8 cellular contexts compared by ENCODE assay signal in genomic region chr19:4068058-4068966, GRCh38. TPM values are rescaled to one million over a fixed set of nuclear protein-coding genes. Genes with fewer than 3 reads are reported as not detected.
DNase-seq lines count a peak whose midpoint lies in the region; ATAC-seq and TF ChIP-seq lines count a peak whose summit lies in the region.

No MANE protein-coding gene starts in this region.

- H3K4me3 Mint-ChIP-seq in activated CD4-positive, alpha-beta T cell treated with anti-CD3 and anti-CD28 coated beads, Interleukin-2, amount 10 ng/mL, durations not matched to agents 7 days and 5 days, result peak overlapping the region; percentile 81
- H3K4me3 Mint-ChIP-seq in activated T-helper 2 cell treated with anti-CD3 and anti-CD28 coated beads, Interferon-gamma antibody, Interleukin-2, Interleukin-4, amounts not matched to agents 10 μg/mL and 5 μg/mL and 100 μg/mL, durations not matched to agents 14 hours and 24 hours and 36 hours (ENCODE audit: low read depth), result peak overlapping the region; percentile 80

- CTCF ChIA-PET in activated CD4-positive, alpha-beta T cell treated with anti-CD3 and anti-CD28 coated beads, Interleukin-2, amount 10 ng/mL, durations not matched to agents 7 days and 5 days (lab: Charles Lee), result interaction anchor here (0.6 to 0.7 kb wide), 2 partner anchors 10 to 39 kb away, joined by 3 to 5 read pairs; no protein-coding TSS in a partner anchor

- ATAC-seq in left lung, result no peak

- peak overlapping the region; percentile 93 for H3K27ac Mint-ChIP-seq in activated CD4-positive, alpha-beta T cell treated with anti-CD3 and anti-CD28 coated beads, Interleukin-2, amount 10 ng/mL, durations not matched to agents 7 days and 5 days
- H3K27ac Mint-ChIP-seq in activated T-helper 2 cell treated with anti-CD3 and anti-CD28 coated beads, Interferon-gamma antibody, Interleukin-2, Interleukin-4, amounts not matched to agents 10 μg/mL and 5 μg/mL and 100 μg/mL, durations not matched to agents 14 hours and 24 hours and 36 hours, result peak overlapping the region; percentile 72

- POLR2A ChIA-PET in activated CD4-positive, alpha-beta T cell treated with anti-CD3 and anti-CD28 coated beads, Interleukin-2, amount 10 ng/mL, durations not matched to agents 7 days and 5 days (lab: Charles Lee), result no interaction called here

- H3K9me3 ChIP-seq in left lung (no peaks in the 10 kb centered on the region), thymus (ENCODE audit: control insufficient read depth) (no peaks in the 10 kb centered on the region)

- H3K4me3 ChIP-seq in left lung, result peak overlapping the region; percentile 75 to 93
- H3K4me3 ChIP-seq in thymus (ENCODE audit: low read length), result peak overlapping the region; percentile 94

- no peaks in the 10 kb centered on the region for H3K27me3 Mint-ChIP-seq in activated CD4-positive, alpha-beta T cell treated with anti-CD3 and anti-CD28 coated beads, Interleukin-2, amount 10 ng/mL, durations not matched to agents 7 days and 5 days
- no peaks in the 10 kb centered on the region for H3K27me3 Mint-ChIP-seq in activated T-helper 2 cell treated with anti-CD3 and anti-CD28 coated beads, Interferon-gamma antibody, Interleukin-2, Interleukin-4, amounts not matched to agents 10 μg/mL and 5 μg/mL and 100 μg/mL, durations not matched to agents 14 hours and 24 hours and 36 hours (ENCODE audit: low read depth)

- H3K9me3 Mint-ChIP-seq in activated CD4-positive, alpha-beta T cell treated with anti-CD3 and anti-CD28 coated beads, Interleukin-2, amount 10 ng/mL, durations not matched to agents 7 days and 5 days, result no peaks in the 10 kb centered on the region
- no peaks in the 10 kb centered on the region for H3K9me3 Mint-ChIP-seq in activated T-helper 2 cell treated with anti-CD3 and anti-CD28 coated beads, Interferon-gamma antibody, Interleukin-2, Interleukin-4, amounts not matched to agents 10 μg/mL and 5 μg/mL and 100 μg/mL, durations not matched to agents 14 hours and 24 hours and 36 hours

- peaks cover 3% of the 10 kb centered on the region for H3K36me3 Mint-ChIP-seq in activated CD4-positive, alpha-beta T cell treated with anti-CD3 and anti-CD28 coated beads, Interleukin-2, amount 10 ng/mL, durations not matched to agents 7 days and 5 days (ENCODE audit: low read depth)
- H3K36me3 Mint-ChIP-seq in activated T-helper 2 cell treated with anti-CD3 and anti-CD28 coated beads, Interferon-gamma antibody, Interleukin-2, Interleukin-4, amounts not matched to agents 10 μg/mL and 5 μg/mL and 100 μg/mL, durations not matched to agents 14 hours and 24 hours and 36 hours (ENCODE audit: low read depth), result peaks cover 7% of the 10 kb centered on the region

- H3K4me1 Mint-ChIP-seq in activated CD4-positive, alpha-beta T cell treated with anti-CD3 and anti-CD28 coated beads, Interleukin-2, amount 10 ng/mL, durations not matched to agents 7 days and 5 days, result peaks cover 26% of the 10 kb centered on the region
- peaks cover 19% of the 10 kb centered on the region for H3K4me1 Mint-ChIP-seq in activated T-helper 2 cell treated with anti-CD3 and anti-CD28 coated beads, Interferon-gamma antibody, Interleukin-2, Interleukin-4, amounts not matched to agents 10 μg/mL and 5 μg/mL and 100 μg/mL, durations not matched to agents 14 hours and 24 hours and 36 hours (ENCODE audit: low read depth)

- H3K36me3 ChIP-seq in left lung (peaks cover 0 to 3% of the 10 kb centered on the region in 2 donors), thymus (ENCODE audit: control insufficient read depth, insufficient read depth) (peaks cover under 1% of the 10 kb centered on the region)

- peaks cover 3 to 38% of the 10 kb centered on the region in 2 donors for H3K4me1 ChIP-seq in left lung
- H3K4me1 ChIP-seq in thymus (ENCODE audit: control insufficient read depth, insufficient read depth, low read length), result peaks cover 20% of the 10 kb centered on the region

- no peak for TF ChIP-seq CTCF in left lung (IDR thresholded peaks at IDR 0.05)

- no peak for DNase-seq in activated CD4-positive, alpha-beta T cell treated with anti-CD3 and anti-CD28 coated beads, Interleukin-2, amount 10 ng/mL, durations not matched to agents 7 days and 5 days
- no peak for DNase-seq in activated CD4-positive, alpha-beta T cell treated with anti-CD3 and anti-CD28 coated beads, Interleukin-2, amount 50 U/mL, for 1 hour
- no peak for DNase-seq in activated T-helper 2 cell treated with anti-CD3 and anti-CD28 coated beads, Interferon-gamma antibody, Interleukin-2, Interleukin-4, amounts not matched to agents 10 μg/mL and 5 μg/mL and 100 μg/mL, durations not matched to agents 14 hours and 24 hours and 36 hours (ENCODE audit: low spot score)
- peak in 1 of 2 donors; percentile 60 for DNase-seq in left lung
- DNase-seq in SKM-1 treated with dmso at 0.1 percent for 144 hours (lab: John Stamatoyannopoulos, UW; ENCODE audit: unreplicated experiment), result no peak
- DNase-seq in ecto neural progenitor cell (ENCODE audit: low spot score), result no peak
- DNase-seq in DMS153 treated with DMSO at 0.1 percent for 48 hours (lab: John Stamatoyannopoulos, UW; ENCODE audit: unreplicated experiment), result no peak

- peak overlapping the region; percentile 95 to 96 for H3K27ac ChIP-seq in left lung
- H3K27ac ChIP-seq in thymus (ENCODE audit: low read depth), result peak overlapping the region; percentile 96

- H3K27me3 ChIP-seq in left lung, result no peaks in the 10 kb centered on the region
- no peaks in the 10 kb centered on the region for H3K27me3 ChIP-seq in thymus (ENCODE audit: control insufficient read depth, insufficient read depth)

- 34% methylated on average over 31 of the region's 31 CpGs for WGBS in thymus

- intact Hi-C loops in activated T-helper 2 cell treated with anti-CD3 and anti-CD28 coated beads, Interferon-gamma antibody, Interleukin-2, Interleukin-4, amounts not matched to agents 10 μg/mL and 5 μg/mL and 100 μg/mL, durations not matched to agents 14 hours and 24 hours and 36 hours (cut with micrococcal nuclease), result loop anchor here (5.0 kb wide), 3 partner anchors 54 to 179 kb away; partner anchors contain the start of genes MAP2K2, PIAS4 and YJU2
- intact Hi-C loops in left lung (cut with DNase I), result no loop called here

RNA-seq across cellular contexts. Expression of gene ZBTB7A, which starts 1.6 kb away (rescaled TPM):
- 10 to 100 TPM; 39.4 to 47.5 TPM for total RNA-seq in activated CD4-positive, alpha-beta T cell treated with anti-CD3 and anti-CD28 coated beads, Interleukin-2, amount 10 ng/mL, durations not matched to agents 7 days and 5 days
- total RNA-seq in activated T-helper 2 cell treated with anti-CD3 and anti-CD28 coated beads, Interferon-gamma antibody, Interleukin-2, Interleukin-4, amounts not matched to agents 10 μg/mL and 5 μg/mL and 100 μg/mL, durations not matched to agents 14 hours and 24 hours and 36 hours, result 39.9 and 41.2 TPM in 2 replicates
- 10 to 100 TPM; 38.8 to 49.5 TPM for total RNA-seq in left lung
- polyA plus RNA-seq in thymus, result 9.4 TPM

RNA-seq across cellular contexts. Expression of gene MAP2K2, which starts 55.6 kb away (rescaled TPM):
- 100 to 1,000 TPM; 175 to 202 TPM for total RNA-seq in activated CD4-positive, alpha-beta T cell treated with anti-CD3 and anti-CD28 coated beads, Interleukin-2, amount 10 ng/mL, durations not matched to agents 7 days and 5 days
- total RNA-seq in activated T-helper 2 cell treated with anti-CD3 and anti-CD28 coated beads, Interferon-gamma antibody, Interleukin-2, Interleukin-4, amounts not matched to agents 10 μg/mL and 5 μg/mL and 100 μg/mL, durations not matched to agents 14 hours and 24 hours and 36 hours, result 131 and 141 TPM in 2 replicates
- total RNA-seq in left lung, result 100 to 1,000 TPM; 129 to 143 TPM
- polyA plus RNA-seq in thymus, result 144 TPM
